10 cellular contexts compared by ENCODE assay signal in genomic region chr17:50564916-50565315, GRCh38. TPM values are rescaled to one million over a fixed set of nuclear protein-coding genes. Genes with fewer than 3 reads are reported as not detected.
DNase-seq lines count a peak whose midpoint lies in the region; ATAC-seq, FAIRE-seq and TF ChIP-seq lines count a peak whose summit lies in the region.
"Had no signal": no experiment of that assay in that cellular context is flagged by ENCODE, and none has a peak within 500 bp of the region (broad histone marks: within the 10 kb centered on the region; RNA-seq: fewer than 3 reads in every experiment).

No MANE protein-coding gene starts in this region.

- H3K27me3 ChIP-seq in astrocyte (ENCODE audit: insufficient read depth, low read length) = peaks cover 55% of the 10 kb centered on the region
- H3K27me3 ChIP-seq in upper lobe of left lung = peaks cover 0 to 35% (median 23%) of the 10 kb centered on the region in 4 donors

- TF ChIP-seq POLR2A in upper lobe of left lung (IDR thresholded peaks at IDR 0.05) = no peak

- H3K4me1 ChIP-seq in astrocyte (ENCODE audit: insufficient read depth, low read length) (peaks cover 9% of the 10 kb centered on the region), kidney (ENCODE audit: control insufficient read depth in 1 of 2, insufficient read depth in 1 of 2, low read depth in 1 of 2, low read length in 2 of 2) (peaks cover under 1 to 2% of the 10 kb centered on the region in 2 donors), upper lobe of left lung (peaks cover 23 to 39% (median 23%) of the 10 kb centered on the region in 4 donors)

- no peak for TF ChIP-seq EP300 in upper lobe of left lung (IDR thresholded peaks at IDR 0.05)

- H3K27me3 Mint-ChIP-seq in activated CD4-positive, alpha-beta T cell treated with anti-CD3 and anti-CD28 coated beads, Interleukin-2, amount 10 ng/mL, durations not matched to agents 24 days and 14 days = peaks cover 55% of the 10 kb centered on the region
- H3K27me3 Mint-ChIP-seq in astrocyte (ENCODE audit: low read depth, unreplicated experiment) = peaks cover 59% of the 10 kb centered on the region
- H3K27me3 Mint-ChIP-seq in T-helper 2 cell treated with Interferon-gamma antibody and Interleukin-4, amounts not matched to agents 5 μg/mL and 100 μg/mL, for 36 hours (ENCODE audit: low read depth) = peaks cover 58% of the 10 kb centered on the region

- TF ChIP-seq CTCF in astrocyte (IDR thresholded peaks at IDR 0.05; ENCODE audit: insufficient read depth, low read depth, low read length) (no peak), kidney (IDR thresholded peaks at IDR 0.05; ENCODE audit: borderline replicate concordance, extremely low read depth, insufficient read depth) (no peak), upper lobe of left lung (IDR thresholded peaks at IDR 0.05) (no peak)

- H3K4me3 Mint-ChIP-seq in activated CD4-positive, alpha-beta T cell treated with anti-CD3 and anti-CD28 coated beads, Interleukin-2, amount 10 ng/mL, durations not matched to agents 24 days and 14 days = no peak overlapping the region
- H3K4me3 Mint-ChIP-seq in astrocyte (ENCODE audit: unreplicated experiment) = no peak overlapping the region
- H3K4me3 Mint-ChIP-seq in T-helper 2 cell treated with Interferon-gamma antibody and Interleukin-4, amounts not matched to agents 5 μg/mL and 100 μg/mL, for 36 hours = no peak overlapping the region
- H3K4me3 Mint-ChIP-seq: CD8-positive, alpha-beta T cell had no signal

- no peak for FAIRE-seq in astrocyte (lab: Jason Lieb, UNC)
- FAIRE-seq in kidney (lab: Jason Lieb, UNC) = no peak
- FAIRE-seq: endometrium had no signal

- no peaks in the 10 kb centered on the region for H3K9me3 Mint-ChIP-seq in activated CD4-positive, alpha-beta T cell treated with anti-CD3 and anti-CD28 coated beads, Interleukin-2, amount 10 ng/mL, durations not matched to agents 24 days and 14 days
- no peaks in the 10 kb centered on the region for H3K9me3 Mint-ChIP-seq in astrocyte (ENCODE audit: unreplicated experiment)
- H3K9me3 Mint-ChIP-seq in T-helper 2 cell treated with Interferon-gamma antibody and Interleukin-4, amounts not matched to agents 5 μg/mL and 100 μg/mL, for 36 hours = no peaks in the 10 kb centered on the region
- H3K9me3 Mint-ChIP-seq: CD8-positive, alpha-beta T cell had no signal

- peak; percentile 68 for DNase-seq in activated CD4-positive, alpha-beta T cell treated with anti-CD3 and anti-CD28 coated beads, Interleukin-2, amount 10 ng/mL, durations not matched to agents 24 days and 14 days
- DNase-seq in activated CD4-positive, alpha-beta T cell treated with anti-CD3 and anti-CD28 coated beads, Interleukin-2, amount 50 U/mL, for 1 hour = no peak
- DNase-seq in astrocyte (ENCODE audit: low read depth) = peak; percentile 34
- peak; percentile 89 for DNase-seq in kidney
- peak in 1 of 2 donors; percentile 90 for DNase-seq in upper lobe of left lung
- DNase-seq in T-helper 2 cell treated with Interferon-gamma antibody and Interleukin-4, amounts not matched to agents 5 μg/mL and 100 μg/mL, for 36 hours (ENCODE audit: low spot score) = no peak

- H3K36me3 Mint-ChIP-seq in activated CD4-positive, alpha-beta T cell treated with anti-CD3 and anti-CD28 coated beads, Interleukin-2, amount 10 ng/mL, durations not matched to agents 24 days and 14 days (ENCODE audit: low read depth) = no peaks in the 10 kb centered on the region
- H3K36me3 Mint-ChIP-seq in astrocyte (ENCODE audit: low read depth, unreplicated experiment) = peaks cover 5% of the 10 kb centered on the region
- no peaks in the 10 kb centered on the region for H3K36me3 Mint-ChIP-seq in T-helper 2 cell treated with Interferon-gamma antibody and Interleukin-4, amounts not matched to agents 5 μg/mL and 100 μg/mL, for 36 hours (ENCODE audit: low read depth)
- H3K36me3 Mint-ChIP-seq: CD8-positive, alpha-beta T cell had no signal

- H3K27ac ChIP-seq in astrocyte (ENCODE audit: low read depth, low read length) = no peak overlapping the region
- H3K27ac ChIP-seq in kidney (ENCODE audit: low read depth in 2 of 2, low read length in 2 of 2) = no peak overlapping the region
- no peak overlapping the region for H3K27ac ChIP-seq in upper lobe of left lung

- no peaks in the 10 kb centered on the region for H3K79me2 ChIP-seq in astrocyte (ENCODE audit: insufficient read depth, low read length)

- H3K4me2 ChIP-seq in astrocyte (ENCODE audit: low read length) = peak overlapping the region; percentile 30

- peaks cover 11% of the 10 kb centered on the region for H3K4me1 Mint-ChIP-seq in activated CD4-positive, alpha-beta T cell treated with anti-CD3 and anti-CD28 coated beads, Interleukin-2, amount 10 ng/mL, durations not matched to agents 24 days and 14 days
- H3K4me1 Mint-ChIP-seq in astrocyte (ENCODE audit: low read depth, unreplicated experiment) = peaks cover 15% of the 10 kb centered on the region
- peaks cover 8% of the 10 kb centered on the region for H3K4me1 Mint-ChIP-seq in T-helper 2 cell treated with Interferon-gamma antibody and Interleukin-4, amounts not matched to agents 5 μg/mL and 100 μg/mL, for 36 hours (ENCODE audit: low read depth)

- H3K36me3 ChIP-seq in astrocyte (ENCODE audit: insufficient read depth, low read length) (no peaks in the 10 kb centered on the region), kidney (ENCODE audit: control insufficient read depth in 1 of 2, insufficient read depth in 2 of 2, low read length in 2 of 2) (no peaks in the 10 kb centered on the region), upper lobe of left lung (no peaks in the 10 kb centered on the region)

- WGBS in upper lobe of left lung, 2 donors = 18 to 27% methylated on average over 16 to 17 of the region's 19 CpGs

- no peaks in the 10 kb centered on the region for H4K20me1 ChIP-seq in astrocyte (ENCODE audit: insufficient read depth, low read length)

- intact Hi-C loops in activated CD4-positive, alpha-beta T cell treated with anti-CD3 and anti-CD28 coated beads, Interleukin-2, amount 10 ng/mL, durations not matched to agents 24 days and 14 days (cut with micrococcal nuclease) = loop anchor here (5.0 kb wide), 1 partner anchor 302 kb away; the partner anchor contains the start of gene TOB1
- intact Hi-C loops in kidney (cut with DNase I) = no loop called here

- H3K9me3 ChIP-seq in astrocyte (ENCODE audit: insufficient read depth, low read depth, low read length) (no peaks in the 10 kb centered on the region), kidney (ENCODE audit: control insufficient read depth in 1 of 2, low read length in 2 of 2) (no peaks in the 10 kb centered on the region), upper lobe of left lung (no peaks in the 10 kb centered on the region)

- H3K9ac ChIP-seq in astrocyte (ENCODE audit: low read length) = no peak overlapping the region
- no peak overlapping the region for H3K9ac ChIP-seq in kidney (ENCODE audit: low read length in 2 of 2)

- no peak overlapping the region for H3K27ac Mint-ChIP-seq in activated CD4-positive, alpha-beta T cell treated with anti-CD3 and anti-CD28 coated beads, Interleukin-2, amount 10 ng/mL, durations not matched to agents 24 days and 14 days
- no peak overlapping the region for H3K27ac Mint-ChIP-seq in astrocyte (ENCODE audit: unreplicated experiment)
- H3K27ac Mint-ChIP-seq in T-helper 2 cell treated with Interferon-gamma antibody and Interleukin-4, amounts not matched to agents 5 μg/mL and 100 μg/mL, for 36 hours = no peak overlapping the region
- H3K27ac Mint-ChIP-seq: CD8-positive, alpha-beta T cell had no signal

- ATAC-seq in upper lobe of left lung (ENCODE audit: low FRiP score in 2 of 2) (peak; percentile 31 to 79), HG03571 (IDR thresholded peaks at IDR 0.05; ENCODE audit: unreplicated experiment) (no peak), GM21529 (IDR thresholded peaks at IDR 0.05; ENCODE audit: unreplicated experiment) (no peak)

- no peak overlapping the region for H2AFZ ChIP-seq in astrocyte (ENCODE audit: low read depth, low read length)

- H3K4me3 ChIP-seq in astrocyte (ENCODE audit: insufficient read depth, low read depth, low read length) (no peak overlapping the region), kidney (ENCODE audit: low read length in 2 of 2) (no peak overlapping the region), upper lobe of left lung (no peak overlapping the region)

RNA-seq across cellular contexts. Expression of gene CACNA1G, which starts 4.4 kb away (rescaled TPM):
- total RNA-seq in activated CD4-positive, alpha-beta T cell treated with anti-CD3 and anti-CD28 coated beads, Interleukin-2, amount 10 ng/mL, durations not matched to agents 24 days and 14 days = 0.07 TPM in 1 of 2 replicates, not detected in the other
- total RNA-seq in astrocyte (0.27 and 0.36 TPM in 2 replicates), kidney (0.06 TPM), upper lobe of left lung (under 1 TPM in 4 of 6 donors, not detected in 2; under 0.01 to 0.37 (median 0.11) TPM)
- polyA plus RNA-seq in kidney (ENCODE audit: insufficient read depth, low read depth, low replicate concordance) = not detected

RNA-seq across cellular contexts. Expression of gene SPATA20, which starts 17.9 kb away (rescaled TPM):
- total RNA-seq in activated CD4-positive, alpha-beta T cell treated with anti-CD3 and anti-CD28 coated beads, Interleukin-2, amount 10 ng/mL, durations not matched to agents 24 days and 14 days = 21.6 and 22.4 TPM in 2 replicates
- total RNA-seq in astrocyte (32.0 and 35.9 TPM in 2 replicates), kidney (60.4 TPM), upper lobe of left lung (100 to 1,000 TPM in 2 of 6 donors, 10 to 100 TPM in 4; 32.9 to 111 (median 46.4) TPM)
- 52.7 TPM for polyA plus RNA-seq in kidney (ENCODE audit: insufficient read depth, low read depth, low replicate concordance)

RNA-seq across cellular contexts. Expression of gene EPN3, which starts 32.4 kb away (rescaled TPM):
- not detected in 2 replicates for total RNA-seq in activated CD4-positive, alpha-beta T cell treated with anti-CD3 and anti-CD28 coated beads, Interleukin-2, amount 10 ng/mL, durations not matched to agents 24 days and 14 days
- total RNA-seq in astrocyte (0.24 and 1.7 TPM in 2 replicates), kidney (5.0 TPM), upper lobe of left lung (10 to 100 TPM in 1 of 6 donors, 1 to 10 TPM in 2, under 1 TPM in 2, not detected in 1; 0.74 to 14.4 (median 1.2) TPM)
- polyA plus RNA-seq in kidney (ENCODE audit: insufficient read depth, low read depth, low replicate concordance) = 28.7 TPM
- total RNA-seq: CD8-positive, alpha-beta T cell had no signal

RNA-seq across cellular contexts. Expression of gene MYCBPAP, which starts 56.7 kb away (rescaled TPM):
- total RNA-seq in activated CD4-positive, alpha-beta T cell treated with anti-CD3 and anti-CD28 coated beads, Interleukin-2, amount 10 ng/mL, durations not matched to agents 24 days and 14 days = 3.5 TPM in 2 replicates
- 0.99 and 1.4 TPM in 2 replicates for total RNA-seq in astrocyte
- 0.72 TPM for total RNA-seq in kidney
- 2.9 TPM for polyA plus RNA-seq in kidney (ENCODE audit: insufficient read depth, low read depth, low replicate concordance)
- total RNA-seq in upper lobe of left lung = 10 to 100 TPM in 1 of 6 donors, 1 to 10 TPM in 5; 1.0 to 14.7 (median 4.2) TPM

Comparison
In these comparisons a context has a peak if more than half of its experiments do, and no peak if none do; other contexts are left out.
1. DNase-seq: peak in activated CD4-positive, alpha-beta T cell treated with anti-CD3 and anti-CD28 coated beads, Interleukin-2, amount 10 ng/mL, durations not matched to agents 24 days and 14 days (single experiment), astrocyte (single experiment) and kidney (single experiment); none in activated CD4-positive, alpha-beta T cell treated with anti-CD3 and anti-CD28 coated beads, Interleukin-2, amount 50 U/mL, for 1 hour (single experiment) and T-helper 2 cell treated with Interferon-gamma antibody and Interleukin-4, amounts not matched to agents 5 μg/mL and 100 μg/mL, for 36 hours (single experiment).
2. ATAC-seq: peak in upper lobe of left lung (2 of 2); none in HG03571 (single experiment) and GM21529 (single experiment).